Comparison of ENCODE assay signal across 12 cellular contexts in genomic region chr20:63898882-63899558, GRCh38. TPM values are rescaled to one million over a fixed set of nuclear protein-coding genes. Genes with fewer than 3 reads are reported as not detected.
A peak's percentile ranks its signal among the peaks of the same experiment; 100 is the strongest.
DNase-seq lines count a peak whose midpoint lies in the region; ATAC-seq and TF ChIP-seq lines count a peak whose summit lies in the region.
"Had no signal": no experiment of that assay in that cellular context is flagged by ENCODE, and none has a peak within 500 bp of the region (broad histone marks: within the 10 kb centered on the region; RNA-seq: fewer than 3 reads in every experiment).

No MANE protein-coding gene starts in this region.

- no peak for ATAC-seq in HG03159 (IDR thresholded peaks at IDR 0.05; ENCODE audit: unreplicated experiment)
- ATAC-seq in GM19452 (IDR thresholded peaks at IDR 0.05; ENCODE audit: unreplicated experiment) = no peak

- peaks cover 37 to 85% (median 63%) of the 10 kb centered on the region in 4 donors for H3K4me1 Mint-ChIP-seq in CD4-positive, alpha-beta memory T cell

- peak overlapping the region in 4 of 8 donors; percentile 22 to 60 (median 46) for H3K4me3 Mint-ChIP-seq in CD4-positive, alpha-beta memory T cell

- no peak for TF ChIP-seq CTCF in VCaP (conservative IDR thresholded peaks at IDR 0.05)
- TF ChIP-seq CTCF in right atrium auricular region (IDR thresholded peaks at IDR 0.05) = no peak

- H3K36me3 Mint-ChIP-seq in CD4-positive, alpha-beta memory T cell = peaks cover 8 to 32% of the 10 kb centered on the region in 2 donors

- H3K27ac Mint-ChIP-seq in CD4-positive, alpha-beta memory T cell = peak overlapping the region; percentile 24 to 89 (median 63)

- H3K9me3 Mint-ChIP-seq in CD4-positive, alpha-beta memory T cell = peaks cover 0 to 2% (median 0%) of the 10 kb centered on the region in 8 donors

- no peak overlapping the region for H3K27ac ChIP-seq in CD4-positive, alpha-beta memory T cell (ENCODE audit: low read depth, low read length)
- peak overlapping the region; percentile 98 for H3K27ac ChIP-seq in VCaP
- H3K27ac ChIP-seq in right atrium auricular region = peak overlapping the region; percentile 43 to 76

- in situ Hi-C loops in KBM-7 (cut with MboI; ENCODE audit: low pct_unique_long_range_greater_than_20kb, low sequenced_read_pairs) = no loop called here

- peaks cover 82% of the 10 kb centered on the region for H3K4me1 ChIP-seq in CD4-positive, alpha-beta memory T cell (ENCODE audit: insufficient read depth, low read length)
- peaks cover 0 to 63% of the 10 kb centered on the region in 2 donors for H3K4me1 ChIP-seq in right atrium auricular region

- POLR2A ChIA-PET in CD4-positive, alpha-beta memory T cell (lab: Charles Lee; ENCODE audit: partially characterized antibody) = no interaction called here

- intact Hi-C loops in CD4-positive, alpha-beta memory T cell (cut with micrococcal nuclease) = loop anchor here (5.0 kb wide), 1 partner anchor 138 kb away; the partner anchor contains the start of gene C20orf204

- no peaks in the 10 kb centered on the region for H3K27me3 ChIP-seq in CD4-positive, alpha-beta memory T cell (ENCODE audit: insufficient read depth, low read length)
- H3K27me3 ChIP-seq in right atrium auricular region = no peaks in the 10 kb centered on the region

- no peaks in the 10 kb centered on the region for H3K27me3 Mint-ChIP-seq in CD4-positive, alpha-beta memory T cell

- H3K36me3 ChIP-seq in CD4-positive, alpha-beta memory T cell (ENCODE audit: insufficient read depth, low read length) = peaks cover 5% of the 10 kb centered on the region
- H3K36me3 ChIP-seq in right atrium auricular region = no peaks in the 10 kb centered on the region

- no peak overlapping the region for H3K4me3 ChIP-seq in CD4-positive, alpha-beta memory T cell (ENCODE audit: low read length in 2 of 2)
- H3K4me3 ChIP-seq in right atrium auricular region = no peak overlapping the region

- no peak for DNase-seq in CD4-positive, alpha-beta memory T cell
- DNase-seq in KBM-7 (peak; percentile 36), right atrium auricular region (ENCODE audit: low spot score) (peak; percentile 61), DMS79 treated with DMSO at 0.1 percent for 48 hours (lab: John Stamatoyannopoulos, UW) (no peak)
- DNase-seq: DMS 273 treated with DMSO at 0.1 percent for 48 hours, NCI-H1930, retina had no signal

- H3K9me3 ChIP-seq in CD4-positive, alpha-beta memory T cell (ENCODE audit: control insufficient read depth in 1 of 2, low read length in 2 of 2) = no peaks in the 10 kb centered on the region
- no peaks in the 10 kb centered on the region for H3K9me3 ChIP-seq in right atrium auricular region

- CTCF ChIA-PET in CD4-positive, alpha-beta memory T cell (lab: Charles Lee; ENCODE audit: partially characterized antibody) = no interaction called here

RNA-seq across cellular contexts. Expression of gene DNAJC5, which starts 4.1 kb away (rescaled TPM):
- 10 to 100 TPM; 53.3 to 54.4 TPM for total RNA-seq in CD4-positive, alpha-beta memory T cell
- 1 to 10 TPM; 4.9 to 9.2 TPM for polyA plus RNA-seq in CD4-positive, alpha-beta memory T cell
- 10 to 100 TPM; 41.2 to 43.8 TPM for total RNA-seq in right atrium auricular region

RNA-seq across cellular contexts. Expression of gene TPD52L2, which starts 34.0 kb away (rescaled TPM):
- 10 to 100 TPM; 44.4 to 44.9 TPM for total RNA-seq in CD4-positive, alpha-beta memory T cell
- 10 to 100 TPM; 66.4 to 76.1 TPM for polyA plus RNA-seq in CD4-positive, alpha-beta memory T cell
- 10 to 100 TPM; 80.6 to 84.0 TPM for total RNA-seq in right atrium auricular region

RNA-seq across cellular contexts. Expression of gene ABHD16B, which starts 37.7 kb away (rescaled TPM):
- not detected for total RNA-seq in CD4-positive, alpha-beta memory T cell
- not detected for polyA plus RNA-seq in CD4-positive, alpha-beta memory T cell
- not detected for total RNA-seq in right atrium auricular region
- total RNA-seq: fibroblast of lung, H1 had no signal
- polyA plus RNA-seq: fibroblast of lung, H1 had no signal

RNA-seq across cellular contexts. Expression of gene UCKL1, which starts 57.2 kb away (rescaled TPM):
- total RNA-seq in CD4-positive, alpha-beta memory T cell = 10 to 100 TPM; 53.7 to 55.1 TPM
- polyA plus RNA-seq in CD4-positive, alpha-beta memory T cell = 10 to 100 TPM; 26.2 to 31.8 TPM
- total RNA-seq in right atrium auricular region = 10 to 100 TPM; 25.9 to 27.6 TPM

Comparison
In these comparisons a context has a peak if more than half of its experiments do, and no peak if none do; other contexts are left out.
1. DNase-seq: peak in KBM-7 (single experiment) and right atrium auricular region (single experiment); none in CD4-positive, alpha-beta memory T cell (0 of 5) and DMS79 treated with DMSO at 0.1 percent for 48 hours (single experiment).